Comparison of ENCODE assay signal across 10 cellular contexts in the genomic region with DNA sequence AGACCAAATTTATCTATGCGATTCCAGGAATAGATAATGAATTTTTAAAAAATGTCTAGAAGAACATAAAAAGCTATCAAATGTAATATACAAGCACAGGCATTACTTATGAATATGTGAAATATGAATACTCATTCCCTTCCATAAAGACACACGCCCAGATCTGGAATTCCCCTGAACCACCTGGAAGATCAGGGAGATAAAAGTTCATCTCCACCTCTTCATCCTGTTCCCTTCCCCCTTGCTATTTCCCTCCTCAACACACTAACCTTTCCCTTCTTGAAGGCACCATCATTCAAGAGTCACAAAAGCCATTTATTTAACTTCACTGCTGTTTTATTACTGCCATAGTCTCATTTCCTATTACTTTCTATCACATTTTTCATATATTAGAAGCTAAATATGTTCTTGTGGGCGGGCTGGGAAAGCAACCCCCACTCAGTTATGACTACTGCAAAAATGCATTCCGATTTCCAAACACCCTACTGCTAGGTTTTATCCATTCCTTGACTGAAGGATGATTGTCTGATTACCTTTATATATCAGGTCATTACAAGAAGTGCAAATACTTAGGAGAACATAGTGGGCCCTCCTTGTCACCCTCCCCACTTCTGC. TPM values are rescaled to one million over a fixed set of nuclear protein-coding genes. Genes with fewer than 3 reads are reported as not detected.
DNase-seq lines count a peak whose midpoint lies in the region; ATAC-seq and TF ChIP-seq lines count a peak whose summit lies in the region.
"Had no signal": no experiment of that assay in that cellular context is flagged by ENCODE, and none has a peak within 500 bp of the region (broad histone marks: within the 10 kb centered on the region; RNA-seq: fewer than 3 reads in every experiment).

No MANE protein-coding gene starts in this region.

- peak overlapping the region in 1 of 4 donors; percentile 25 for H3K4me3 ChIP-seq in tibial nerve
- no peak overlapping the region for H3K4me3 ChIP-seq in CD4-positive, alpha-beta memory T cell (ENCODE audit: low read length in 2 of 2)

- peak overlapping the region; percentile 34 to 82 (median 64) for H3K27ac ChIP-seq in tibial nerve
- H3K27ac ChIP-seq in CD4-positive, alpha-beta memory T cell (ENCODE audit: low read depth, low read length), result no peak overlapping the region

- no peaks in the 10 kb centered on the region for H3K9me3 Mint-ChIP-seq in HFFc6
- no peaks in the 10 kb centered on the region for H3K9me3 Mint-ChIP-seq in activated CD4-positive, alpha-beta memory T cell treated with anti-CD3 and anti-CD28 coated beads for 36 hours
- no peaks in the 10 kb centered on the region for H3K9me3 Mint-ChIP-seq in CD4-positive, alpha-beta memory T cell
- H3K9me3 Mint-ChIP-seq: natural killer cell treated with Interleukin-12 subunit alpha and Interleukin-12 subunit beta and Interleukin-15 and Interleukin-18, amount 100 ng/mL, for 72 hours had no signal

- no peak for DNase-seq in HFFc6
- peak; percentile 90 for DNase-seq in amniotic epithelial cell (ENCODE audit: low read depth)
- DNase-seq in left colon, result peak in 1 of 2 donors; percentile 16
- no peak for DNase-seq in tibial nerve (ENCODE audit: low spot score in 2 of 2)
- no peak for DNase-seq in activated CD4-positive, alpha-beta memory T cell treated with anti-CD3 and anti-CD28 coated beads for 36 hours
- no peak for DNase-seq in GF-D8 (lab: John Stamatoyannopoulos, UW)
- DNase-seq in CD4-positive, alpha-beta memory T cell, result no peak
- DNase-seq: NCI-H1417 treated with DMSO at 0.1 percent for 48 hours; stimulated activated CD4-positive, alpha-beta T cell treated with anti-CD3 and anti-CD28 coated beads, Interleukin-4, amount 100 ng/mL, for 4 hours had no signal

- H3K4me3 Mint-ChIP-seq in HFFc6, result peak overlapping the region; percentile 22
- no peak overlapping the region for H3K4me3 Mint-ChIP-seq in activated CD4-positive, alpha-beta memory T cell treated with anti-CD3 and anti-CD28 coated beads for 36 hours
- H3K4me3 Mint-ChIP-seq in CD4-positive, alpha-beta memory T cell, result no peak overlapping the region
- H3K4me3 Mint-ChIP-seq: natural killer cell treated with Interleukin-12 subunit alpha and Interleukin-12 subunit beta and Interleukin-15 and Interleukin-18, amount 100 ng/mL, for 72 hours had no signal

- CTCF ChIA-PET in activated CD4-positive, alpha-beta memory T cell treated with anti-CD3 and anti-CD28 coated beads for 36 hours (lab: Charles Lee), result interaction anchor here (0.6 kb wide), 1 partner anchor 257 kb away, joined by 5 read pairs; no protein-coding TSS in a partner anchor
- CTCF ChIA-PET in CD4-positive, alpha-beta memory T cell (lab: Charles Lee; ENCODE audit: partially characterized antibody), result interaction anchor here (0.8 to 1.3 kb wide), 3 partner anchors 31 to 84 kb away, joined by 3 to 4 read pairs (median 3); no protein-coding TSS in a partner anchor

- peak overlapping the region; percentile 68 for H3K27ac Mint-ChIP-seq in HFFc6
- H3K27ac Mint-ChIP-seq in activated CD4-positive, alpha-beta memory T cell treated with anti-CD3 and anti-CD28 coated beads for 36 hours, result no peak overlapping the region
- peak overlapping the region in 1 of 7 donors; percentile 20 for H3K27ac Mint-ChIP-seq in CD4-positive, alpha-beta memory T cell
- H3K27ac Mint-ChIP-seq: natural killer cell treated with Interleukin-12 subunit alpha and Interleukin-12 subunit beta and Interleukin-15 and Interleukin-18, amount 100 ng/mL, for 72 hours had no signal

- TF ChIP-seq EP300 in tibial nerve (IDR thresholded peaks at IDR 0.05), result no peak

- peaks cover 59% of the 10 kb centered on the region for H3K4me1 Mint-ChIP-seq in HFFc6 (ENCODE audit: low read depth)
- peaks cover 8% of the 10 kb centered on the region for H3K4me1 Mint-ChIP-seq in activated CD4-positive, alpha-beta memory T cell treated with anti-CD3 and anti-CD28 coated beads for 36 hours (ENCODE audit: low read depth)
- H3K4me1 Mint-ChIP-seq in CD4-positive, alpha-beta memory T cell, result no peaks in the 10 kb centered on the region

- H3K9me3 ChIP-seq in tibial nerve, result no peaks in the 10 kb centered on the region
- no peaks in the 10 kb centered on the region for H3K9me3 ChIP-seq in CD4-positive, alpha-beta memory T cell (ENCODE audit: control insufficient read depth in 1 of 2, low read length in 2 of 2)

- H3K27me3 Mint-ChIP-seq in HFFc6 (ENCODE audit: insufficient read depth), result no peaks in the 10 kb centered on the region; the same call in 1 of the 2 replicates
- H3K27me3 Mint-ChIP-seq in activated CD4-positive, alpha-beta memory T cell treated with anti-CD3 and anti-CD28 coated beads for 36 hours, result peaks cover 3% of the 10 kb centered on the region
- peaks cover 0 to 1% of the 10 kb centered on the region in 2 donors for H3K27me3 Mint-ChIP-seq in CD4-positive, alpha-beta memory T cell

- POLR2A ChIA-PET in activated CD4-positive, alpha-beta memory T cell treated with anti-CD3 and anti-CD28 coated beads for 36 hours (lab: Charles Lee), result no interaction called here
- POLR2A ChIA-PET in CD4-positive, alpha-beta memory T cell (lab: Charles Lee; ENCODE audit: partially characterized antibody), result no interaction called here

- H3K4me1 ChIP-seq in tibial nerve, result peaks cover 0 to 52% (median 19%) of the 10 kb centered on the region in 4 donors
- H3K4me1 ChIP-seq in CD4-positive, alpha-beta memory T cell (ENCODE audit: insufficient read depth, low read length), result no peaks in the 10 kb centered on the region

- no peaks in the 10 kb centered on the region for H3K36me3 ChIP-seq in tibial nerve
- H3K36me3 ChIP-seq in CD4-positive, alpha-beta memory T cell (ENCODE audit: insufficient read depth, low read length), result no peaks in the 10 kb centered on the region

- intact Hi-C loops in left colon (cut with DNase I, micrococcal nuclease), result no loop called here
- intact Hi-C loops in activated CD4-positive, alpha-beta memory T cell treated with anti-CD3 and anti-CD28 coated beads for 36 hours (cut with micrococcal nuclease), result no loop called here
- intact Hi-C loops in CD4-positive, alpha-beta memory T cell (cut with micrococcal nuclease), result no loop called here

- TF ChIP-seq POLR2A in tibial nerve (IDR thresholded peaks at IDR 0.05), result no peak

- peak; percentile 83 for ATAC-seq in left colon
- ATAC-seq: natural killer cell treated with Interleukin-12 subunit alpha and Interleukin-12 subunit beta and Interleukin-15 and Interleukin-18, amount 100 ng/mL, for 72 hours had no signal

- peaks cover 9% of the 10 kb centered on the region; the same call in 1 of the 2 replicates for H3K36me3 Mint-ChIP-seq in HFFc6 (ENCODE audit: low read depth)
- no peaks in the 10 kb centered on the region for H3K36me3 Mint-ChIP-seq in activated CD4-positive, alpha-beta memory T cell treated with anti-CD3 and anti-CD28 coated beads for 36 hours
- H3K36me3 Mint-ChIP-seq in CD4-positive, alpha-beta memory T cell, result no peaks in the 10 kb centered on the region
- H3K36me3 Mint-ChIP-seq: natural killer cell treated with Interleukin-12 subunit alpha and Interleukin-12 subunit beta and Interleukin-15 and Interleukin-18, amount 100 ng/mL, for 72 hours had no signal

- H3K27me3 ChIP-seq in tibial nerve, result no peaks in the 10 kb centered on the region
- H3K27me3 ChIP-seq in CD4-positive, alpha-beta memory T cell (ENCODE audit: insufficient read depth, low read length), result no peaks in the 10 kb centered on the region

- WGBS in tibial nerve, 2 donors, result 69 to 72% methylated on average over 4 of the region's 4 CpGs

- no peak for TF ChIP-seq CTCF in HFFc6 (IDR thresholded peaks at IDR 0.05)
- no peak for TF ChIP-seq CTCF in tibial nerve (IDR thresholded peaks at IDR 0.05)

RNA-seq across cellular contexts. Expression of gene FGD6, which starts 16.1 kb away (rescaled TPM):
- 1 to 10 TPM; 5.5 to 6.6 (median 6.0) TPM for total RNA-seq in HFFc6 (2021; fragmentation: NEBNext Ultra II Directional; extraction: Animal tissue kit (Norgen Biotek cat#: 25700))
- total RNA-seq in left colon (10 to 100 TPM; 18.7 to 23.8 TPM), tibial nerve (10 to 100 TPM in 3 of 4 donors, 1 to 10 TPM in 1; 9.2 to 13.4 (median 11.7) TPM)
- total RNA-seq in activated CD4-positive, alpha-beta memory T cell treated with anti-CD3 and anti-CD28 coated beads for 36 hours, result 1 to 10 TPM in 1 of 2 experiments, under 1 TPM in 1; 0.78 to 1.1 TPM
- under 1 TPM; 0.69 to 0.70 TPM for total RNA-seq in CD4-positive, alpha-beta memory T cell
- under 1 TPM in 1 of 2 donors, not detected in 1; 0.16 TPM for polyA plus RNA-seq in CD4-positive, alpha-beta memory T cell

RNA-seq across cellular contexts. Expression of gene VEZT, which starts 16.4 kb away (rescaled TPM):
- total RNA-seq in HFFc6 (2021; fragmentation: NEBNext Ultra II Directional; extraction: Animal tissue kit (Norgen Biotek cat#: 25700)), result 10 to 100 TPM; 61.8 to 69.0 (median 66.2) TPM
- total RNA-seq in left colon, result 10 to 100 TPM; 50.9 to 54.4 TPM
- total RNA-seq in tibial nerve, result 100 to 1,000 TPM in 1 of 4 donors, 10 to 100 TPM in 3; 60.5 to 110 (median 73.5) TPM
- 10 to 100 TPM; 50.7 to 54.4 TPM for total RNA-seq in activated CD4-positive, alpha-beta memory T cell treated with anti-CD3 and anti-CD28 coated beads for 36 hours
- total RNA-seq in CD4-positive, alpha-beta memory T cell, result 10 to 100 TPM; 43.9 to 49.4 TPM
- 10 to 100 TPM; 22.3 to 25.9 TPM for polyA plus RNA-seq in CD4-positive, alpha-beta memory T cell
